9 cellular contexts compared by ENCODE assay signal in the genomic region with DNA sequence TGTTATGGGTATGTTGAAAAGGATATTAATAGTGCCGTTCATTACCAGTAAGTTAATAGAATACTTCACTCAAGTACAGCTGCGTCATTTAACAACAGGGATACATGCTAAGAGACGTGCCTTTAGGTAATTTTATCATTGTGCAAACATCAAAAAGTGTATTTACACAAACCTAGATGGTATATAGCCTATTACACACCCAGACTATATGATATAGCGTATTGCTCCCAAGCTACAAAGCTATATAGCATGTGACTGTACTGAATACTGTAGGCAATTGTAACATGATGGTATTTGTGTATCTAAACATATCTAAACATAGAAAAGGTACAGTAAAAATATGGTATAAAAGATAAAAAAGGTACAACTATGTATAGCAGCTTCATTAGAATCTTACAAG. TPM values are rescaled to one million over a fixed set of nuclear protein-coding genes. Genes with fewer than 3 reads are reported as not detected.
"Had no signal": no experiment of that assay in that cellular context is flagged by ENCODE, and none has a peak within 500 bp of the region (broad histone marks: within the 10 kb centered on the region; RNA-seq: fewer than 3 reads in every experiment).

No MANE protein-coding gene starts in this region.

- H3K27ac ChIP-seq: HL-60 had no signal

- H2AFZ ChIP-seq: GM23338 had no signal

- H3K36me3 Mint-ChIP-seq: IgD-negative memory B cell had no signal

- H3K4me1 Mint-ChIP-seq: H9, IgD-negative memory B cell had no signal

- FAIRE-seq: H1, H54 had no signal

- DNase-seq: H9, KG1 had no signal

- H3K4me2 ChIP-seq: GM23338 had no signal

- H3K9me3 Mint-ChIP-seq: HFFc6, IgD-negative memory B cell had no signal

- H3K4me3 Mint-ChIP-seq: GM23338, H9, HFFc6, IgD-negative memory B cell had no signal

- H3K4me3 ChIP-seq: GM23338 had no signal

- H3K27ac Mint-ChIP-seq: GM23338, H9, HFFc6, IgD-negative memory B cell had no signal

RNA-seq across cellular contexts. Expression of a gene that starts 11.1 kb away (rescaled TPM):
- total RNA-seq: HepG2 had no signal
